ENCODE assay signal across 34 cellular contexts in genomic region chr2:71937401-71937800, GRCh38.
"Had no signal": no experiment of that assay in that cellular context is flagged by ENCODE, and none has a peak within 500 bp of the region (broad histone marks: within the 10 kb centered on the region; RNA-seq: fewer than 3 reads in every experiment).

No MANE protein-coding gene starts in this region.

- H3K36me3 ChIP-seq: ascending aorta, SJSA1 had no signal

- ATAC-seq: activated T-cell treated with anti-CD3 and anti-CD28 coated beads, Interleukin-2, amount 50 U/mL, for 72 hours; activated T-helper 17 cell treated with anti-CD3 and anti-CD28 coated beads, Interleukin-2, amount 50 U/mL, for 72 hours; Panc1 had no signal

- DNase-seq: activated B cell treated with CpG ODN at 0.5 μM for 24 hours; activated CD4-positive, alpha-beta memory T cell treated with anti-CD3 and anti-CD28 coated beads for 36 hours; activated CD4-positive, alpha-beta T cell treated with anti-CD3 and anti-CD28 coated beads for 4 hours; activated CD4-positive, alpha-beta T cell treated with anti-CD3 and anti-CD28 coated beads, Interleukin-2, amount 50 U/mL, for 1 hour; activated CD4-positive, CD25-positive, alpha-beta regulatory T cell treated with anti-CD3 and anti-CD28 coated beads, Interleukin-2, amount 50 U/mL, for 72 hours; activated naive CD4-positive, alpha-beta T cell; activated naive CD4-positive, alpha-beta T cell treated with anti-CD3 and anti-CD28 coated beads, Interleukin-2, amount 50 U/mL, for 16 hours; activated naive CD8-positive, alpha-beta T cell treated with anti-CD3 and anti-CD28 coated beads for 36 hours; activated T-cell treated with anti-CD3 and anti-CD28 coated beads, Interleukin-2, amount 50 U/mL, for 1 hour; activated T-cell treated with anti-CD3 and anti-CD28 coated beads, Interleukin-2, amount 50 U/mL, for 72 hours; amniotic stem cell; caudate nucleus; cerebellar nuclear complex; Kasumi-1; KG1; MM.1S; MV-4-11; NCI-H1092; NCI-H1436 treated with DMSO at 0.1 percent for 48 hours; NCI-H1930; NCI-H2081 treated with DMSO at 0.1 percent for 48 hours; NCI-H345; NCI-H524 treated with DMSO at 0.1 percent for 48 hours; RPMI8226; SHP77 treated with DMSO at 0.1 percent for 48 hours; SW 1271; T-helper 1 cell; T-helper 2 cell; T-helper 9 cell had no signal

- H3K4me1 ChIP-seq: SJSA1 had no signal

- H3K27me3 ChIP-seq: ascending aorta, SJSA1 had no signal

- H3K27ac ChIP-seq: ascending aorta, SJSA1, VCaP had no signal

- H3K9me3 ChIP-seq: ascending aorta, SJSA1 had no signal

- H3K4me3 ChIP-seq: ascending aorta, SJSA1 had no signal
